8 cellular contexts compared by ENCODE assay signal in the genomic region with DNA sequence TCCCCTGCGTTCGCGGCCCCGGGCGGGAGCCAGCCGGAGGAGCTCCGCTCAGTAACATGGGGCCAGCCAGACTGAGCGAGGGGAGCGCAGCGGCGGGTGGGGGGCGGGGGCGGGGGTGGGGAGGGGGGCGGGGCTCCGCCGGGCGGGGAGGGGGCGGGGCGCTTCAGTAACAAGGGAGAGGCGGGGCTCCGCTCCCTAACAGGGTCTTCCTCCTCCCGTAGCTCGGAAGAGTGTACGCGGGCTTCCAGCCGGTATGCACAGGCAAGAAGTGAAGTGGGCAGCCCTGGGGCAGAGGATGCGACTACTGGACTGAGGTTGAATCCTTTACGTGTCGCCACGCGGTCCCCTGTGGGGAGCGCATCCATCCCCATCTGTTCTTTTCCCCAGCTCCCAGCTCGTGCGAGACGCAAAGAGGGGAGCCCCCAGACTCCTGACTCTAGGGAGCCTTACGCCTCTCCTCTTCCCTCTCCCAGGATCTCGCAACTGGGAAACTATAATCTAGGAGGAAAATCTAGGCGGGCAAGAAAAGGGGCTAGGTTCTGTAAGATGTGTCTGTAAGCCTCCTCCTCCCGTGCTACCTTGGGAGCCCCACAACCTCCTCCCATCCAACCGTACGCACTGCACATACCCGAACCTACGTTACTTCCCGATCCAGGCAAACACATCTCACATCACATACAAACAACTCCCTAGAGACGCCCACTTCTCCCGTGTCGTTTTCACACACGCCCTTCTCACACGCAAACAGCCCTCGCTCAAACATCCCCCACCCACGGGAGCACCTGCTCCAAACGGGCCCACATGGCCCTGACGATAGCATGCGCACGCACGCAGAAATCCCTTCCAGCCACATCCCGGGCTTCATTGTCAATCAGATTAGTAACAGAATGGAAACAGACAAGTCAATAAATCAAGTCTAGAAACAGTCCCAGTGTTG. TPM values are rescaled to one million over a fixed set of nuclear protein-coding genes. Genes with fewer than 3 reads are reported as not detected.
A peak's percentile ranks its signal among the peaks of the same experiment; 100 is the strongest.
DNase-seq lines count a peak whose midpoint lies in the region; TF ChIP-seq lines count a peak whose summit lies in the region.

A gene with protein sequence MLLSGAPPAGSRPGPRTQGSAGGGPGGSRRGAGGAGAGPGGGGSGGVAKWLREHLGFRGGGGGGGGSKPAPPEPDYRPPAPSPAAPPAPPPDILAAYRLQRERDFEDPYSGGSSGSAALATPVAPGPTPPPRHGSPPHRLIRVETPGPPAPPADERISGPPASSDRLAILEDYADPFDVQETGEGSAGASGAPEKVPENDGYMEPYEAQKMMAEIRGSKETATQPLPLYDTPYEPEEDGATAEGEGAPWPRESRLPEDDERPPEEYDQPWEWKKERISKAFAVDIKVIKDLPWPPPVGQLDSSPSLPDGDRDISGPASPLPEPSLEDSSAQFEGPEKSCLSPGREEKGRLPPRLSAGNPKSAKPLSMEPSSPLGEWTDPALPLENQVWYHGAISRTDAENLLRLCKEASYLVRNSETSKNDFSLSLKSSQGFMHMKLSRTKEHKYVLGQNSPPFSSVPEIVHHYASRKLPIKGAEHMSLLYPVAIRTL (minus strand): TSS at position 73 of the 937 bp plus-strand sequence. CDS start 15 bp downstream, at position 58.

- POLR2A ChIA-PET in activated CD4-positive, alpha-beta memory T cell treated with anti-CD3 and anti-CD28 coated beads, Interleukin-2, amount 10 ng/mL, durations not matched to agents 7 days and 5 days (lab: Charles Lee): interaction anchor here (1.2 kb wide), 1 partner anchor 10 kb away, joined by 4 read pairs; no protein-coding TSS in a partner anchor

- peaks cover 34% of the 10 kb centered on the region for H3K27me3 Mint-ChIP-seq in activated CD4-positive, alpha-beta memory T cell treated with anti-CD3 and anti-CD28 coated beads, Interleukin-2, amount 10 ng/mL, durations not matched to agents 7 days and 5 days
- peaks cover 7% of the 10 kb centered on the region for H3K27me3 Mint-ChIP-seq in mesothelial cell of epicardium (ENCODE audit: low read depth)

- H3K9me3 Mint-ChIP-seq in activated CD4-positive, alpha-beta memory T cell treated with anti-CD3 and anti-CD28 coated beads, Interleukin-2, amount 10 ng/mL, durations not matched to agents 7 days and 5 days: no peaks in the 10 kb centered on the region
- no peaks in the 10 kb centered on the region for H3K9me3 Mint-ChIP-seq in mesothelial cell of epicardium

- DNase-seq in NCI-H1417 (lab: John Stamatoyannopoulos, UW): peak; percentile 49 to 69 (median 62)
- DNase-seq in NCI-H1417 treated with DMSO at 0.1 percent for 48 hours (lab: John Stamatoyannopoulos, UW): no peak
- peak; percentile 61 for DNase-seq in NCI-H345 (lab: John Stamatoyannopoulos, UW)
- peak; percentile 32 for DNase-seq in activated CD4-positive, alpha-beta memory T cell treated with anti-CD3 and anti-CD28 coated beads, Interleukin-2, amount 10 ng/mL, durations not matched to agents 7 days and 5 days
- peak; percentile 66 for DNase-seq in effector CD8-positive, alpha-beta T cell (lab: John Stamatoyannopoulos, UW)
- DNase-seq in mesothelial cell of epicardium (ENCODE audit: low spot score in 2 of 2, unreplicated experiment in 2 of 2): peak; percentile 61 to 70
- DNase-seq in stimulated activated CD8-positive, alpha-beta memory T cell treated with anti-CD3 and anti-CD28 coated beads, Interleukin-15, amount 100 ng/mL, for 48 hours (ENCODE audit: low read depth in 2 of 2): peak; percentile 47 to 63
- no peak for DNase-seq in middle frontal gyrus (ENCODE audit: extremely low spot score, low spot score)

- peaks cover 12% of the 10 kb centered on the region for H3K4me1 Mint-ChIP-seq in activated CD4-positive, alpha-beta memory T cell treated with anti-CD3 and anti-CD28 coated beads, Interleukin-2, amount 10 ng/mL, durations not matched to agents 7 days and 5 days
- H3K4me1 Mint-ChIP-seq in mesothelial cell of epicardium: peaks cover 37% of the 10 kb centered on the region

- H3K4me3 Mint-ChIP-seq in activated CD4-positive, alpha-beta memory T cell treated with anti-CD3 and anti-CD28 coated beads, Interleukin-2, amount 10 ng/mL, durations not matched to agents 7 days and 5 days: peak within 1 kb of the TSS; percentile 76
- H3K4me3 Mint-ChIP-seq in mesothelial cell of epicardium: peak within 1 kb of the TSS; percentile 93

- H3K27ac Mint-ChIP-seq in activated CD4-positive, alpha-beta memory T cell treated with anti-CD3 and anti-CD28 coated beads, Interleukin-2, amount 10 ng/mL, durations not matched to agents 7 days and 5 days: no peak within 1 kb of the TSS
- H3K27ac Mint-ChIP-seq in mesothelial cell of epicardium: peak within 1 kb of the TSS; percentile 86

- H3K36me3 Mint-ChIP-seq in activated CD4-positive, alpha-beta memory T cell treated with anti-CD3 and anti-CD28 coated beads, Interleukin-2, amount 10 ng/mL, durations not matched to agents 7 days and 5 days (ENCODE audit: low read depth): no peaks in the 10 kb centered on the region
- H3K36me3 Mint-ChIP-seq in mesothelial cell of epicardium: no peaks in the 10 kb centered on the region

- CTCF ChIA-PET in activated CD4-positive, alpha-beta memory T cell treated with anti-CD3 and anti-CD28 coated beads, Interleukin-2, amount 10 ng/mL, durations not matched to agents 7 days and 5 days (lab: Charles Lee): interaction anchor here (0.7 to 2.2 kb wide), 3 partner anchors 10 to 400 kb away, joined by 3 to 6 read pairs (median 6); no protein-coding TSS in a partner anchor

- TF ChIP-seq CTCF in mesothelial cell of epicardium (IDR thresholded peaks at IDR 0.05; ENCODE audit: unreplicated experiment): no peak

RNA-seq across cellular contexts. Expression of the gene that starts here (rescaled TPM):
- total RNA-seq in activated CD4-positive, alpha-beta memory T cell treated with anti-CD3 and anti-CD28 coated beads, Interleukin-2, amount 10 ng/mL, durations not matched to agents 7 days and 5 days: 1 to 10 TPM; 1.7 to 2.0 TPM
- 31.1 to 34.6 TPM (median 31.8 TPM) in 3 replicates for total RNA-seq in mesothelial cell of epicardium

Comparison
In these comparisons a context has a peak if more than half of its experiments do, and no peak if none do; other contexts are left out.
1. RNA of the gene that starts here (total RNA-seq): 31.1 to 34.6 TPM in mesothelial cell of epicardium; 1.7 to 2.0 TPM in activated CD4-positive, alpha-beta memory T cell treated with anti-CD3 and anti-CD28 coated beads, Interleukin-2, amount 10 ng/mL, durations not matched to agents 7 days and 5 days; every median in the first group is over 10 times any median in the second.
2. DNase-seq: peak in NCI-H1417 (3 of 3), NCI-H345 (single experiment), activated CD4-positive, alpha-beta memory T cell treated with anti-CD3 and anti-CD28 coated beads, Interleukin-2, amount 10 ng/mL, durations not matched to agents 7 days and 5 days (single experiment), effector CD8-positive, alpha-beta T cell (single experiment), mesothelial cell of epicardium (2 of 2) and stimulated activated CD8-positive, alpha-beta memory T cell treated with anti-CD3 and anti-CD28 coated beads, Interleukin-15, amount 100 ng/mL, for 48 hours (2 of 2); none in NCI-H1417 treated with DMSO at 0.1 percent for 48 hours (single experiment) and middle frontal gyrus (single experiment).